ENCODE assay signal across 2 cellular contexts in genomic region chr19:18429717-18430416, GRCh38.
A peak's percentile ranks its signal among the peaks of the same experiment; 100 is the strongest.
TF ChIP-seq lines count a peak whose summit lies in the region.

No MANE protein-coding gene starts in this region.

TF ChIP-seq in HEK293, 187 proteins besides CTCF, POLR2A, EP300 and RAD21 (continues in another document):
- TF ChIP-seq ZNF335 (tag by site-specific recombination; conservative IDR thresholded peaks at IDR 0.05) (no peak), ZSCAN23 (tag by site-specific recombination; IDR thresholded peaks at IDR 0.05) (no peak), ZSCAN16 (tag by site-specific recombination; IDR thresholded peaks at IDR 0.05) (no peak), ZNF202 (tag by site-specific recombination; IDR thresholded peaks at IDR 0.05; ENCODE audit: borderline replicate concordance) (no peak), ZNF214 (tag by site-specific recombination; IDR thresholded peaks at IDR 0.05; ENCODE audit: borderline replicate concordance) (no peak), REST (tag by site-specific recombination; IDR thresholded peaks at IDR 0.05) (no peak), ATF2 (tag by site-specific recombination; IDR thresholded peaks at IDR 0.05; ENCODE audit: low read depth) (no peak), ZFP41 (tag by site-specific recombination; IDR thresholded peaks at IDR 0.05; ENCODE audit: borderline replicate concordance) (no peak), ZNF677 (tag by site-specific recombination; IDR thresholded peaks at IDR 0.05) (peak; percentile 7; the same call in 1 of the 2 replicates), ZNF600 (tag by site-specific recombination; IDR thresholded peaks at IDR 0.05) (no peak), HOXC10 (CRISPR knock-in tag; IDR thresholded peaks at IDR 0.05) (no peak), ZNF16 (tag by site-specific recombination; IDR thresholded peaks at IDR 0.05; ENCODE audit: low read depth) (no peak), EGR2 (tag by site-specific recombination; IDR thresholded peaks at IDR 0.05; ENCODE audit: low read depth) (no peak), TRIM28 (IDR thresholded peaks at IDR 0.05; ENCODE audit: borderline replicate concordance, low read length) (no peak), ZNF626 (tag by site-specific recombination; IDR thresholded peaks at IDR 0.05) (no peak), ZNF76 (tag by site-specific recombination; IDR thresholded peaks at IDR 0.05; ENCODE audit: borderline replicate concordance, low read depth) (no peak), TSHZ1 (tag by site-specific recombination; IDR thresholded peaks at IDR 0.05; ENCODE audit: borderline replicate concordance) (no peak)

TF ChIP-seq in GM12878, 131 proteins besides CTCF, POLR2A, EP300 and RAD21:
- TF ChIP-seq MEF2A (IDR thresholded peaks at IDR 0.05; ENCODE audit: insufficient read depth, low read depth, low read length) = no peak
- no peak for TF ChIP-seq SPI1 (IDR thresholded peaks at IDR 0.05; ENCODE audit: borderline replicate concordance, insufficient read depth, low read depth, low read length)
- no peak for TF ChIP-seq BRCA1 (IDR thresholded peaks at IDR 0.05; ENCODE audit: low read depth, low read length)
- TF ChIP-seq NFXL1 (IDR thresholded peaks at IDR 0.05; ENCODE audit: borderline replicate concordance) = 0 out of 2 replicates have a peak, but pooled peaks have one; percentile 64
- no peak for TF ChIP-seq ELK1 (IDR thresholded peaks at IDR 0.05; ENCODE audit: low read depth, low read length)
- peak; percentile 35; the same call in 1 of the 2 replicates for TF ChIP-seq ZNF217 (IDR thresholded peaks at IDR 0.05)
- peak; percentile 90; the same call in 1 of the 2 replicates for TF ChIP-seq SMARCA5 (IDR thresholded peaks at IDR 0.05)
- no peak for TF ChIP-seq ASH2L (IDR thresholded peaks at IDR 0.05; ENCODE audit: borderline replicate concordance, low read depth)
